ENCODE assay signal across 10 cellular contexts in genomic region chr1:2203671-2204383, GRCh38. TPM values are rescaled to one million over a fixed set of nuclear protein-coding genes. Genes with fewer than 3 reads are reported as not detected.
DNase-seq lines count a peak whose midpoint lies in the region; ATAC-seq and TF ChIP-seq lines count a peak whose summit lies in the region.
"Had no signal": no experiment of that assay in that cellular context is flagged by ENCODE, and none has a peak within 500 bp of the region (broad histone marks: within the 10 kb centered on the region; RNA-seq: fewer than 3 reads in every experiment).

No MANE protein-coding gene starts in this region.

- 94% methylated on average over 3 of the region's 23 CpGs for WGBS in SK-N-SH (ENCODE audit: low lambda C conversion rate)

- DNase-seq in SK-N-SH (no peak), epithelial cell of proximal tubule (ENCODE audit: low read depth) (no peak), uterus (peak in 1 of 2 donors; percentile 60), middle frontal gyrus (ENCODE audit: extremely low spot score, low spot score) (no peak)
- no peak for DNase-seq in naive thymus-derived CD4-positive, alpha-beta T cell
- DNase-seq in CD8-positive, alpha-beta T cell = no peak
- DNase-seq in activated CD4-positive, alpha-beta memory T cell treated with anti-CD3 and anti-CD28 coated beads, Interleukin-2, amount 10 ng/mL, durations not matched to agents 7 days and 5 days = no peak
- DNase-seq: activated T-cell treated with anti-CD3 and anti-CD28 coated beads for 4 hours had no signal

- CTCF ChIA-PET in SK-N-SH (lab: Yijun Ruan, JAX) = interaction anchor here (0.9 to 11.4 kb wide), 4 partner anchors 8 to 184 kb away, joined by 3 to 292 read pairs (median 26); partner anchors contain the start of gene FAAP20
- CTCF ChIA-PET in naive thymus-derived CD4-positive, alpha-beta T cell (lab: Charles Lee) = interaction anchor here (1.0 kb wide), 1 partner anchor 9 kb away, joined by 5 read pairs; the partner anchor contains the start of gene FAAP20
- CTCF ChIA-PET in CD8-positive, alpha-beta T cell (lab: Charles Lee) = interaction anchor here (1.1 to 2.8 kb wide), 4 partner anchors 9 to 344 kb away, joined by 4 to 11 read pairs (median 7); partner anchors contain the start of genes FAAP20, MORN1 and RER1
- CTCF ChIA-PET in activated CD4-positive, alpha-beta memory T cell treated with anti-CD3 and anti-CD28 coated beads, Interleukin-2, amount 10 ng/mL, durations not matched to agents 7 days and 5 days (lab: Charles Lee) = interaction anchor here (2.9 kb wide), 1 partner anchor 9 kb away, joined by 12 read pairs; the partner anchor contains the start of gene FAAP20

- no peaks in the 10 kb centered on the region for H3K9me3 ChIP-seq in SK-N-SH
- H3K9me3 ChIP-seq in naive thymus-derived CD4-positive, alpha-beta T cell (ENCODE audit: control insufficient read depth in 2 of 3, low read length in 3 of 3) = no peaks in the 10 kb centered on the region
- no peaks in the 10 kb centered on the region for H3K9me3 ChIP-seq in uterus
- no peaks in the 10 kb centered on the region for H3K9me3 ChIP-seq in CD8-positive, alpha-beta T cell (ENCODE audit: low read length)
- H3K9me3 ChIP-seq: SJSA1 had no signal

- H3F3A ChIP-seq in SK-N-SH (replicated peaks; ENCODE audit: insufficient read depth) = no peaks in the 10 kb centered on the region

- H3K9ac ChIP-seq in SK-N-SH = no peak overlapping the region; the same call in 1 of the 2 replicates

- no peaks in the 10 kb centered on the region for H4K20me1 ChIP-seq in SK-N-SH (ENCODE audit: insufficient read depth)

- peaks cover 11 to 24% (median 17%) of the 10 kb centered on the region in 7 donors for H3K4me1 Mint-ChIP-seq in naive thymus-derived CD4-positive, alpha-beta T cell
- H3K4me1 Mint-ChIP-seq in CD8-positive, alpha-beta T cell (ENCODE audit: low read depth) = peaks cover 19% of the 10 kb centered on the region
- H3K4me1 Mint-ChIP-seq in activated CD4-positive, alpha-beta memory T cell treated with anti-CD3 and anti-CD28 coated beads, Interleukin-2, amount 10 ng/mL, durations not matched to agents 7 days and 5 days = peaks cover 24% of the 10 kb centered on the region

- H3K9me2 ChIP-seq in SK-N-SH = no peaks in the 10 kb centered on the region

- H3K27me3 ChIP-seq in SK-N-SH (ENCODE audit: insufficient read depth) = no peaks in the 10 kb centered on the region
- no peaks in the 10 kb centered on the region for H3K27me3 ChIP-seq in naive thymus-derived CD4-positive, alpha-beta T cell (ENCODE audit: control insufficient read depth in 2 of 2, insufficient read depth in 2 of 2, low read length in 2 of 2)
- H3K27me3 ChIP-seq in uterus = no peaks in the 10 kb centered on the region
- no peaks in the 10 kb centered on the region for H3K27me3 ChIP-seq in CD8-positive, alpha-beta T cell (ENCODE audit: insufficient read depth, low read length)
- H3K27me3 ChIP-seq: SJSA1 had no signal

- TF ChIP-seq RAD21 in SK-N-SH (IDR thresholded peaks at IDR 0.05; ENCODE audit: low read length) = no peak

- TF ChIP-seq CTCF in SK-N-SH (IDR thresholded peaks at IDR 0.05) (no peak), epithelial cell of proximal tubule (conservative IDR thresholded peaks at IDR 0.05; ENCODE audit: low read depth, low read length) (no peak), uterus (IDR thresholded peaks at IDR 0.05) (no peak)
- TF ChIP-seq CTCF in CD8-positive, alpha-beta T cell (IDR thresholded peaks at IDR 0.05) = no peak

- no peaks in the 10 kb centered on the region for H3K79me2 ChIP-seq in SK-N-SH (ENCODE audit: insufficient read depth)

- H3K27ac Mint-ChIP-seq in naive thymus-derived CD4-positive, alpha-beta T cell = peak overlapping the region in 2 of 9 donors; percentile 62 to 69
- no peak overlapping the region for H3K27ac Mint-ChIP-seq in CD8-positive, alpha-beta T cell
- H3K27ac Mint-ChIP-seq in activated CD4-positive, alpha-beta memory T cell treated with anti-CD3 and anti-CD28 coated beads, Interleukin-2, amount 10 ng/mL, durations not matched to agents 7 days and 5 days = no peak overlapping the region

- TF ChIP-seq EP300 in SK-N-SH (IDR thresholded peaks at IDR 0.05; ENCODE audit: borderline replicate concordance in 1 of 2, low read depth in 1 of 2, low read length in 1 of 2) = no peak

- H3K4me3 ChIP-seq in SK-N-SH (ENCODE audit: low read depth in 2 of 2, low read length in 1 of 2) = no peak overlapping the region
- H3K4me3 ChIP-seq in epithelial cell of proximal tubule (ENCODE audit: low read depth, low read length) = peak overlapping the region; percentile 61
- H3K4me3 ChIP-seq in naive thymus-derived CD4-positive, alpha-beta T cell (ENCODE audit: low read length) = no peak overlapping the region
- H3K4me3 ChIP-seq in uterus = peak overlapping the region; percentile 46 to 51
- H3K4me3 ChIP-seq in CD8-positive, alpha-beta T cell (ENCODE audit: low read depth, low read length) = no peak overlapping the region

- H3K4me2 ChIP-seq in SK-N-SH = peak overlapping the region; percentile 85; the same call in 1 of the 2 replicates

- ATAC-seq in SK-N-SH treated with all-trans-retinoic acid at 6 μM for 48 hours = no peak
- ATAC-seq in naive thymus-derived CD4-positive, alpha-beta T cell = no peak
- ATAC-seq in CD8-positive, alpha-beta T cell = no peak

- TF ChIP-seq POLR2A in uterus (IDR thresholded peaks at IDR 0.05) = no peak

- H3K27ac ChIP-seq in SK-N-SH (ENCODE audit: low read depth in 2 of 2, low read length in 1 of 2) (peak overlapping the region in 1 of 2 experiments; percentile 72; a peak in 1 of 4 replicates), uterus (peak overlapping the region; percentile 91 to 95)
- H3K27ac ChIP-seq in naive thymus-derived CD4-positive, alpha-beta T cell (ENCODE audit: low read depth, low read length) = peak overlapping the region; percentile 70
- no peak overlapping the region for H3K27ac ChIP-seq in CD8-positive, alpha-beta T cell (ENCODE audit: low read depth, low read length)
- H3K27ac ChIP-seq: SJSA1 had no signal

- intact Hi-C loops in naive thymus-derived CD4-positive, alpha-beta T cell (cut with micrococcal nuclease) = loop anchor here (1.0 to 2.0 kb wide), 7 partner anchors 29 to 383 kb away; partner anchors contain the start of genes PANK4 (in 1 of the 2), PRXL2B (in 1 of the 2) and TMEM52 (in 1 of the 2)
- intact Hi-C loops in uterus (cut with DNase I; ENCODE audit: low total_unique reads) = no loop called here
- intact Hi-C loops in CD8-positive, alpha-beta T cell (cut with DNase I, micrococcal nuclease) = loop anchor here (1.0 to 5.0 kb wide), 6 partner anchors 9 to 438 kb away; partner anchors contain the start of genes PANK4 (in 1 of the 2) and PRXL2B (in 1 of the 2)

- H3K36me3 Mint-ChIP-seq in naive thymus-derived CD4-positive, alpha-beta T cell = no peaks in the 10 kb centered on the region
- no peaks in the 10 kb centered on the region for H3K36me3 Mint-ChIP-seq in CD8-positive, alpha-beta T cell
- no peaks in the 10 kb centered on the region for H3K36me3 Mint-ChIP-seq in activated CD4-positive, alpha-beta memory T cell treated with anti-CD3 and anti-CD28 coated beads, Interleukin-2, amount 10 ng/mL, durations not matched to agents 7 days and 5 days (ENCODE audit: low read depth)

- H3K36me3 ChIP-seq in SK-N-SH (replicated peaks in 1 of 2; ENCODE audit: control insufficient read depth in 1 of 2, insufficient read depth in 2 of 2, low read length in 1 of 2) (no peaks in the 10 kb centered on the region), uterus (no peaks in the 10 kb centered on the region)
- no peaks in the 10 kb centered on the region for H3K36me3 ChIP-seq in naive thymus-derived CD4-positive, alpha-beta T cell (ENCODE audit: control insufficient read depth in 2 of 3, insufficient read depth in 3 of 3, low read length in 3 of 3)
- no peaks in the 10 kb centered on the region for H3K36me3 ChIP-seq in CD8-positive, alpha-beta T cell (ENCODE audit: insufficient read depth, low read length)
- H3K36me3 ChIP-seq: SJSA1 had no signal

- H3K27me3 Mint-ChIP-seq in naive thymus-derived CD4-positive, alpha-beta T cell = peaks cover 0 to 4% (median 0%) of the 10 kb centered on the region in 5 donors
- H3K27me3 Mint-ChIP-seq in CD8-positive, alpha-beta T cell (ENCODE audit: low read depth) = no peaks in the 10 kb centered on the region
- H3K27me3 Mint-ChIP-seq in activated CD4-positive, alpha-beta memory T cell treated with anti-CD3 and anti-CD28 coated beads, Interleukin-2, amount 10 ng/mL, durations not matched to agents 7 days and 5 days = peaks cover 4% of the 10 kb centered on the region

- H2AFZ ChIP-seq in SK-N-SH (ENCODE audit: low read depth) = no peak overlapping the region

- H3K4me1 ChIP-seq in SK-N-SH (ENCODE audit: control insufficient read depth in 1 of 2, insufficient read depth in 2 of 2, low read depth in 1 of 2, low read length in 1 of 2) (peaks cover 9 to 25% of the 10 kb centered on the region in 2 experiments; a peak in 2 of 4 replicates), uterus (peaks cover 4 to 44% of the 10 kb centered on the region in 2 donors)
- H3K4me1 ChIP-seq in naive thymus-derived CD4-positive, alpha-beta T cell (ENCODE audit: control insufficient read depth in 2 of 2, insufficient read depth in 2 of 2, low read length in 2 of 2) = peaks cover 11 to 13% of the 10 kb centered on the region in 2 donors
- H3K4me1 ChIP-seq in CD8-positive, alpha-beta T cell (ENCODE audit: insufficient read depth, low read length) = peaks cover 24% of the 10 kb centered on the region

- peak overlapping the region in 1 of 10 donors; percentile 20 for H3K4me3 Mint-ChIP-seq in naive thymus-derived CD4-positive, alpha-beta T cell
- H3K4me3 Mint-ChIP-seq in CD8-positive, alpha-beta T cell = no peak overlapping the region
- H3K4me3 Mint-ChIP-seq in activated CD4-positive, alpha-beta memory T cell treated with anti-CD3 and anti-CD28 coated beads, Interleukin-2, amount 10 ng/mL, durations not matched to agents 7 days and 5 days = no peak overlapping the region

- no peaks in the 10 kb centered on the region for H3K9me3 Mint-ChIP-seq in naive thymus-derived CD4-positive, alpha-beta T cell
- H3K9me3 Mint-ChIP-seq in CD8-positive, alpha-beta T cell = no peaks in the 10 kb centered on the region
- H3K9me3 Mint-ChIP-seq in activated CD4-positive, alpha-beta memory T cell treated with anti-CD3 and anti-CD28 coated beads, Interleukin-2, amount 10 ng/mL, durations not matched to agents 7 days and 5 days = no peaks in the 10 kb centered on the region

- POLR2A ChIA-PET in SK-N-SH (lab: Yijun Ruan, JAX) = interaction anchor here (0.9 kb wide), 1 partner anchor 24 kb away, joined by 4 read pairs; no protein-coding TSS in a partner anchor
- POLR2A ChIA-PET in naive thymus-derived CD4-positive, alpha-beta T cell (lab: Charles Lee) = interaction anchor here (0.8 to 3.0 kb wide), 6 partner anchors 24 to 106 kb away, joined by 3 to 13 read pairs (median 4); no protein-coding TSS in a partner anchor
- POLR2A ChIA-PET in CD8-positive, alpha-beta T cell (lab: Charles Lee) = interaction anchor here (1.2 to 1.5 kb wide), 2 partner anchors 25 to 30 kb away, joined by 3 to 7 read pairs; no protein-coding TSS in a partner anchor
- POLR2A ChIA-PET in activated CD4-positive, alpha-beta memory T cell treated with anti-CD3 and anti-CD28 coated beads, Interleukin-2, amount 10 ng/mL, durations not matched to agents 7 days and 5 days (lab: Charles Lee) = interaction anchor here (0.8 to 2.6 kb wide), 5 partner anchors 9 to 52 kb away, joined by 3 to 11 read pairs (median 7); partner anchors contain the start of gene FAAP20

RNA-seq across cellular contexts. Expression of gene FAAP20, which starts 9.3 kb away (rescaled TPM):
- 35.6 and 58.3 TPM in 2 replicates for polyA plus RNA-seq in SK-N-SH (2012; rRNA removed)
- polyA plus RNA-seq in SK-N-SH (2012; cell fraction: cytosol; rRNA removed) = 26.9 and 34.4 TPM in 2 replicates
- 75.0 and 112 TPM in 2 replicates for polyA plus RNA-seq in SK-N-SH (2012; cell fraction: nucleus; rRNA removed)
- total RNA-seq in epithelial cell of proximal tubule (40.0 and 63.3 TPM in 2 replicates), uterus (10 to 100 TPM in 2 of 4 donors, 1 to 10 TPM in 2; 1.5 to 68.5 (median 15.4) TPM)
- total RNA-seq in naive thymus-derived CD4-positive, alpha-beta T cell = 10 to 100 TPM; 43.2 to 56.2 (median 48.8) TPM
- 10 to 100 TPM; 55.9 to 77.0 TPM for polyA plus RNA-seq in naive thymus-derived CD4-positive, alpha-beta T cell
- 10 to 100 TPM; 53.6 to 61.1 TPM for total RNA-seq in CD8-positive, alpha-beta T cell
- total RNA-seq in activated CD4-positive, alpha-beta memory T cell treated with anti-CD3 and anti-CD28 coated beads, Interleukin-2, amount 10 ng/mL, durations not matched to agents 7 days and 5 days = 10 to 100 TPM; 53.4 to 57.1 TPM

RNA-seq across cellular contexts. Expression of gene SKI, which starts 24.3 kb away (rescaled TPM):
- polyA plus RNA-seq in SK-N-SH (2012; rRNA removed) = 3.5 and 7.2 TPM in 2 replicates
- polyA plus RNA-seq in SK-N-SH (2012; cell fraction: cytosol; rRNA removed) = 7.1 and 8.9 TPM in 2 replicates
- 14.0 and 14.8 TPM in 2 replicates for polyA plus RNA-seq in SK-N-SH (2012; cell fraction: nucleus; rRNA removed)
- total RNA-seq in epithelial cell of proximal tubule = 13.5 and 20.2 TPM in 2 replicates
- total RNA-seq in naive thymus-derived CD4-positive, alpha-beta T cell = 100 to 1,000 TPM in 2 of 5 experiments, 10 to 100 TPM in 3; 63.4 to 278 (median 97.9) TPM
- under 1 TPM; 0.61 to 0.92 TPM for polyA plus RNA-seq in naive thymus-derived CD4-positive, alpha-beta T cell
- 100 to 1,000 TPM in 1 of 4 donors, 10 to 100 TPM in 3; 22.8 to 148 (median 34.9) TPM for total RNA-seq in uterus
- total RNA-seq in CD8-positive, alpha-beta T cell = 100 to 1,000 TPM; 361 to 383 TPM
- 10 to 100 TPM; 58.0 to 61.5 TPM for total RNA-seq in activated CD4-positive, alpha-beta memory T cell treated with anti-CD3 and anti-CD28 coated beads, Interleukin-2, amount 10 ng/mL, durations not matched to agents 7 days and 5 days

Comparison
In these comparisons a context has a peak if more than half of its experiments do, and no peak if none do; other contexts are left out.
1. H3K4me3 ChIP-seq: peak in epithelial cell of proximal tubule (single experiment) and uterus (2 of 2); none in SK-N-SH (0 of 2), naive thymus-derived CD4-positive, alpha-beta T cell (single experiment) and CD8-positive, alpha-beta T cell (single experiment).